In genomic region chr3:195548046-195548445, GRCh38 we compare ENCODE assay signal across 16 cellular contexts. TPM values are rescaled to one million over a fixed set of nuclear protein-coding genes. Genes with fewer than 3 reads are reported as not detected.
DNase-seq lines count a peak whose midpoint lies in the region; ATAC-seq and TF ChIP-seq lines count a peak whose summit lies in the region.
"Had no signal": no experiment of that assay in that cellular context is flagged by ENCODE, and none has a peak within 500 bp of the region (broad histone marks: within the 10 kb centered on the region; RNA-seq: fewer than 3 reads in every experiment).

No MANE protein-coding gene starts in this region.

- peaks cover 5% of the 10 kb centered on the region for H3K36me3 Mint-ChIP-seq in activated CD4-positive, alpha-beta T cell treated with anti-CD3 and anti-CD28 coated beads, Interleukin-2, amount 10 ng/mL, durations not matched to agents 7 days and 5 days (ENCODE audit: low read depth)
- H3K36me3 Mint-ChIP-seq in activated naive CD8-positive, alpha-beta T cell treated with anti-CD3 and anti-CD28 coated beads for 36 hours = peaks cover 3% of the 10 kb centered on the region
- H3K36me3 Mint-ChIP-seq in neural crest cell (ENCODE audit: low read depth) (no peaks in the 10 kb centered on the region), nephron progenitor cell (ENCODE audit: low read depth) (no peaks in the 10 kb centered on the region)

- no peak for TF ChIP-seq CTCF in HCT116 (IDR thresholded peaks at IDR 0.05 in 2 of 3, conservative IDR thresholded peaks at IDR 0.05 in 1 of 3; ENCODE audit: borderline replicate concordance in 1 of 3, insufficient read depth in 1 of 3, low read depth in 2 of 3, low read length in 2 of 3)
- no peak for TF ChIP-seq CTCF in neural crest cell (conservative IDR thresholded peaks at IDR 0.05)
- no peak for TF ChIP-seq CTCF in nephron progenitor cell (IDR thresholded peaks at IDR 0.05)

- peak overlapping the region; percentile 5 for H3K4me3 Mint-ChIP-seq in activated CD4-positive, alpha-beta T cell treated with anti-CD3 and anti-CD28 coated beads, Interleukin-2, amount 10 ng/mL, durations not matched to agents 7 days and 5 days
- H3K4me3 Mint-ChIP-seq in activated naive CD8-positive, alpha-beta T cell treated with anti-CD3 and anti-CD28 coated beads for 36 hours = no peak overlapping the region
- peak overlapping the region; percentile 20 for H3K4me3 Mint-ChIP-seq in neural crest cell
- no peak overlapping the region for H3K4me3 Mint-ChIP-seq in nephron progenitor cell
- H3K4me3 Mint-ChIP-seq: activated naive CD4-positive, alpha-beta T cell treated with anti-CD3 and anti-CD28 coated beads for 36 hours had no signal

- H4K20me1 ChIP-seq in HCT116 (ENCODE audit: insufficient read depth) = no peaks in the 10 kb centered on the region

- BruUV-seq in HCT116 (replicated peaks; lab: Mats Ljungman, UMichigan) = no TSS peak

- no peak for ATAC-seq in HCT116

- no peak for TF ChIP-seq POLR2A in HCT116 (IDR thresholded peaks at IDR 0.05; ENCODE audit: borderline replicate concordance, extremely low read depth, insufficient read depth, insufficient read length)
- no peak for TF ChIP-seq POLR2A in erythroblast (IDR thresholded peaks at IDR 0.05; ENCODE audit: low read length)

- H3K9me3 ChIP-seq in HCT116 (ENCODE audit: control insufficient read depth in 1 of 2, insufficient read depth in 1 of 2, low read depth in 1 of 2, low read length in 2 of 2) = no peaks in the 10 kb centered on the region

- H3K4me2 ChIP-seq in HCT116 (ENCODE audit: low read length) = peak overlapping the region; percentile 10; the same call in 1 of the 2 replicates
- H3K4me2 ChIP-seq: smooth muscle cell had no signal

- H3K27ac Mint-ChIP-seq in activated CD4-positive, alpha-beta T cell treated with anti-CD3 and anti-CD28 coated beads, Interleukin-2, amount 10 ng/mL, durations not matched to agents 7 days and 5 days = no peak overlapping the region
- peak overlapping the region; percentile 1 for H3K27ac Mint-ChIP-seq in activated naive CD8-positive, alpha-beta T cell treated with anti-CD3 and anti-CD28 coated beads for 36 hours
- H3K27ac Mint-ChIP-seq in neural crest cell (ENCODE audit: unreplicated experiment) = no peak overlapping the region
- no peak overlapping the region for H3K27ac Mint-ChIP-seq in nephron progenitor cell
- H3K27ac Mint-ChIP-seq: activated naive CD4-positive, alpha-beta T cell treated with anti-CD3 and anti-CD28 coated beads for 36 hours had no signal

- no peaks in the 10 kb centered on the region for H3K27me3 ChIP-seq in HCT116 (ENCODE audit: insufficient read depth, low read length)
- H3K27me3 ChIP-seq: cardiac muscle cell had no signal

- no peak for DNase-seq in activated CD4-positive, alpha-beta T cell treated with anti-CD3 and anti-CD28 coated beads, Interleukin-2, amount 10 ng/mL, durations not matched to agents 7 days and 5 days
- no peak for DNase-seq in activated CD4-positive, alpha-beta T cell treated with anti-CD3 and anti-CD28 coated beads for 4 hours
- DNase-seq in HCT116 (ENCODE audit: low read depth, low spot score) (no peak), neural crest cell (ENCODE audit: low read depth, low spot score) (no peak), NCI-H1930 (lab: John Stamatoyannopoulos, UW) (no peak), erythroblast (lab: John Stamatoyannopoulos, UW) (no peak), nephron progenitor cell (no peak)
- DNase-seq in activated naive CD8-positive, alpha-beta T cell treated with anti-CD3 and anti-CD28 coated beads for 36 hours = no peak
- DNase-seq: activated CD4-positive, alpha-beta T cell treated with anti-CD3 and anti-CD28 coated beads, Interleukin-2, amount 50 U/mL, for 4 hours; activated naive CD4-positive, alpha-beta T cell treated with anti-CD3 and anti-CD28 coated beads for 36 hours; H7; NCI-H69; SW 1271 had no signal

- H3K4me1 ChIP-seq in HCT116 (ENCODE audit: control insufficient read depth in 1 of 2, insufficient read depth in 2 of 2, low read length in 2 of 2) = peaks cover 19 to 37% of the 10 kb centered on the region in 2 experiments
- H3K4me1 ChIP-seq: parathyroid adenoma had no signal

- H3K27me3 Mint-ChIP-seq in activated CD4-positive, alpha-beta T cell treated with anti-CD3 and anti-CD28 coated beads, Interleukin-2, amount 10 ng/mL, durations not matched to agents 7 days and 5 days = no peaks in the 10 kb centered on the region
- H3K27me3 Mint-ChIP-seq in activated naive CD8-positive, alpha-beta T cell treated with anti-CD3 and anti-CD28 coated beads for 36 hours = no peaks in the 10 kb centered on the region
- H3K27me3 Mint-ChIP-seq in neural crest cell (ENCODE audit: low read depth) (peaks cover 33% of the 10 kb centered on the region), nephron progenitor cell (ENCODE audit: low read depth, poor library complexity) (peaks cover 19% of the 10 kb centered on the region)

- no peak overlapping the region for H2AFZ ChIP-seq in HCT116 (ENCODE audit: low read depth, low read length, poor library complexity, severe bottlenecking)
- H2AFZ ChIP-seq: parathyroid adenoma had no signal

- intact Hi-C loops in HCT116 (cut with micrococcal nuclease) = no loop called here

- CTCF ChIA-PET in activated CD4-positive, alpha-beta T cell treated with anti-CD3 and anti-CD28 coated beads, Interleukin-2, amount 10 ng/mL, durations not matched to agents 7 days and 5 days (lab: Charles Lee) = interaction anchor here (0.8 to 0.9 kb wide), 2 partner anchors 15 to 303 kb away, joined by 3 to 4 read pairs; no protein-coding TSS in a partner anchor
- CTCF ChIA-PET in HCT116 (lab: Charles Lee) = no interaction called here

- no peaks in the 10 kb centered on the region for H3K79me2 ChIP-seq in HCT116 (ENCODE audit: insufficient read depth, low read length)
- H3K79me2 ChIP-seq: parathyroid adenoma had no signal

- no peaks in the 10 kb centered on the region for H3K9me2 ChIP-seq in HCT116 (ENCODE audit: insufficient read depth)

- POLR2A ChIA-PET in activated CD4-positive, alpha-beta T cell treated with anti-CD3 and anti-CD28 coated beads, Interleukin-2, amount 10 ng/mL, durations not matched to agents 7 days and 5 days (lab: Charles Lee) = no interaction called here
- POLR2A ChIA-PET in HCT116 (lab: Charles Lee) = no interaction called here

- H3K9ac ChIP-seq in HCT116 (ENCODE audit: low read length) = no peak overlapping the region
- H3K9ac ChIP-seq: parathyroid adenoma had no signal

- no peak overlapping the region for H3K27ac ChIP-seq in HCT116 (ENCODE audit: low read depth, low read length)
- H3K27ac ChIP-seq: cardiac muscle cell, parathyroid adenoma had no signal

- H3K4me3 ChIP-seq in HCT116 (replicated peaks in 1 of 2; ENCODE audit: low read depth in 1 of 2, low read length in 2 of 2) = no peak overlapping the region
- H3K4me3 ChIP-seq: cardiac muscle cell, smooth muscle cell had no signal

- H3K4me1 Mint-ChIP-seq in activated CD4-positive, alpha-beta T cell treated with anti-CD3 and anti-CD28 coated beads, Interleukin-2, amount 10 ng/mL, durations not matched to agents 7 days and 5 days = peaks cover 89% of the 10 kb centered on the region
- peaks cover 79% of the 10 kb centered on the region for H3K4me1 Mint-ChIP-seq in activated naive CD8-positive, alpha-beta T cell treated with anti-CD3 and anti-CD28 coated beads for 36 hours
- peaks cover 26% of the 10 kb centered on the region for H3K4me1 Mint-ChIP-seq in neural crest cell
- H3K4me1 Mint-ChIP-seq in nephron progenitor cell = peaks cover 58% of the 10 kb centered on the region

- H3K9me3 Mint-ChIP-seq in activated CD4-positive, alpha-beta T cell treated with anti-CD3 and anti-CD28 coated beads, Interleukin-2, amount 10 ng/mL, durations not matched to agents 7 days and 5 days = no peaks in the 10 kb centered on the region
- H3K9me3 Mint-ChIP-seq in activated naive CD8-positive, alpha-beta T cell treated with anti-CD3 and anti-CD28 coated beads for 36 hours = no peaks in the 10 kb centered on the region
- H3K9me3 Mint-ChIP-seq in neural crest cell (no peaks in the 10 kb centered on the region), nephron progenitor cell (no peaks in the 10 kb centered on the region)
- H3K9me3 Mint-ChIP-seq: activated naive CD4-positive, alpha-beta T cell treated with anti-CD3 and anti-CD28 coated beads for 36 hours had no signal

- H3K36me3 ChIP-seq in HCT116 (ENCODE audit: control insufficient read depth in 1 of 2, insufficient read depth in 2 of 2, low read length in 2 of 2) = no peaks in the 10 kb centered on the region
- H3K36me3 ChIP-seq: cardiac muscle cell had no signal

- RAD21 ChIA-PET in HCT116 (lab: Charles Lee; ENCODE audit: low non-redundant PET in 1 of 2, low total read pairs in 2 of 2, uncharacterized antibody in 2 of 2, unreplicated experiment in 2 of 2) = no interaction called here

- no peak for TF ChIP-seq RAD21 in HCT116 (IDR thresholded peaks at IDR 0.05; ENCODE audit: low read depth)

TF ChIP-seq in HCT116, 20 proteins besides CTCF, POLR2A, EP300 and RAD21 (continues in another document):
- TF ChIP-seq POLR2AphosphoS5 (IDR thresholded peaks at IDR 0.05; ENCODE audit: low read depth, low read length) (no peak), ZFX (IDR thresholded peaks at IDR 0.05) (no peak), ELF1 (IDR thresholded peaks at IDR 0.05; ENCODE audit: borderline replicate concordance, low read depth) (no peak), CEBPB (IDR thresholded peaks at IDR 0.05; ENCODE audit: low read depth) (no peak), CBX3 (IDR thresholded peaks at IDR 0.05; ENCODE audit: low read depth) (no peak), MAX (IDR thresholded peaks at IDR 0.05) (no peak), ZNF274 (IDR thresholded peaks at IDR 0.05; ENCODE audit: low read depth, low read length) (no peak), EGR1 (IDR thresholded peaks at IDR 0.05; ENCODE audit: low read depth) (no peak), SIN3A (IDR thresholded peaks at IDR 0.05; ENCODE audit: low read depth) (no peak)

RNA-seq across cellular contexts. Expression of gene PPP1R2, which starts 4.9 kb away (rescaled TPM):
- 10 to 100 TPM; 85.9 to 94.3 TPM for total RNA-seq in activated CD4-positive, alpha-beta T cell treated with anti-CD3 and anti-CD28 coated beads, Interleukin-2, amount 10 ng/mL, durations not matched to agents 7 days and 5 days
- total RNA-seq in HCT116 (2021; ENCODE audit: unreplicated experiment) (46.1 TPM), neural crest cell (29.6 and 31.5 TPM in 2 replicates)
- polyA plus RNA-seq in HCT116 (2012) = 24.0 and 27.0 TPM in 2 replicates
- 10 to 100 TPM; 89.5 to 91.8 TPM for total RNA-seq in activated naive CD8-positive, alpha-beta T cell treated with anti-CD3 and anti-CD28 coated beads for 36 hours

RNA-seq across cellular contexts. Expression of gene APOD, which starts 35.7 kb away (rescaled TPM):
- total RNA-seq in activated CD4-positive, alpha-beta T cell treated with anti-CD3 and anti-CD28 coated beads, Interleukin-2, amount 10 ng/mL, durations not matched to agents 7 days and 5 days = not detected
- total RNA-seq in HCT116 (2021; ENCODE audit: unreplicated experiment) = 0.76 TPM
- polyA plus RNA-seq in HCT116 (2012) = 0.85 and 0.91 TPM in 2 replicates
- total RNA-seq in activated naive CD8-positive, alpha-beta T cell treated with anti-CD3 and anti-CD28 coated beads for 36 hours = not detected
- total RNA-seq in neural crest cell = 1.1 and 1.7 TPM in 2 replicates
- total RNA-seq: cardiac muscle cell, H7 had no signal

Comparison
In these comparisons a context has a peak if more than half of its experiments do, and no peak if none do; other contexts are left out.
1. H3K4me3 Mint-ChIP-seq: peak in activated CD4-positive, alpha-beta T cell treated with anti-CD3 and anti-CD28 coated beads, Interleukin-2, amount 10 ng/mL, durations not matched to agents 7 days and 5 days (single experiment) and neural crest cell (single experiment); none in activated naive CD8-positive, alpha-beta T cell treated with anti-CD3 and anti-CD28 coated beads for 36 hours (single experiment) and nephron progenitor cell (single experiment).